Comparison of ENCODE assay signal across 8 cellular contexts in the genomic region with DNA sequence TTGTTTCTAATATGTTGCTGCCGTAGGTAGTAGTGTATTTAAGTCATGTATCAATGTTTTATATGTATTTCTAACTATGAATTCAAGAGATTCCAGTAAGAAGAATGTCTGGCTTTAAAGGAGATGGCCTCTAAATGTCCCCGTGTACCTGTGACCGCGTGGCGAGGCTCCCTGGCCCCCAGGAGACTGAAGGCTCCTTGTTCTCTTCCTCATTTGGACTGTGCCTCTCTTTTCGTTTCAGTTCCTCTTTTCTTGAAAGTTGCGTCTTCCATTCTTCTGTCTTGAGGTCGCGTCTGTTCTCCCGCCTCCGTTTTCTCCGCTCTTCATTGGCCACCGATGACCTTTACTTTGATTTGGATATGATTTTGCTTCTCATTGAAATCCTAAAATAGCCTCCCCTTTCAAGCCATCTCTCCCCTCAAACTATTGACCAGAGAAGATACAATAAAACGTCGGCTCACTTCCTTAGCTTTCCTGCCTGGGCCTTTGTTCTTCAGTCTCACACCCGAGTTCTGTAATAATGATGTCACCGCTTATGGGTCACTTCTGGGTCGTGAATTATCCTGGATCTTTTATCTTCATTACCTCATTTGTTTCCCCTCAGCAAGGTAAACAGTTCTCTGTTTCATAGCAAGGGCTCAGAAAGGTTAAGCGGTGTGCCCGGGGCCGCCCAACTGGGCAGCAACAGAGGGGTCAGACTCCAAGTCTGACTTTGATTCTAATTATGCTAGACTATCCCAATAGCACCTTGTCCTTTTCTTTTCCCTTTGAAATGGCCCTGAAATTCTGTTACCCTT. TPM values are rescaled to one million over a fixed set of nuclear protein-coding genes. Genes with fewer than 3 reads are reported as not detected.
DNase-seq lines count a peak whose midpoint lies in the region; ATAC-seq and TF ChIP-seq lines count a peak whose summit lies in the region.

No MANE protein-coding gene starts in this region.

- TF ChIP-seq EP300 in suprapubic skin (IDR thresholded peaks at IDR 0.05): no peak

- no peaks in the 10 kb centered on the region for H3K9me3 Mint-ChIP-seq in activated naive CD4-positive, alpha-beta T cell treated with anti-CD3 and anti-CD28 coated beads, Interleukin-2, amount 50 U/mL, for 72 hours
- no peaks in the 10 kb centered on the region for H3K9me3 Mint-ChIP-seq in activated naive CD8-positive, alpha-beta T cell (ENCODE audit: low read depth)
- no peaks in the 10 kb centered on the region for H3K9me3 Mint-ChIP-seq in neural progenitor cell

- no peaks in the 10 kb centered on the region for H3K27me3 Mint-ChIP-seq in activated naive CD8-positive, alpha-beta T cell
- H3K27me3 Mint-ChIP-seq in neural progenitor cell (ENCODE audit: insufficient read depth, low read depth): no peaks in the 10 kb centered on the region

- H3K36me3 ChIP-seq in suprapubic skin (peaks cover 97% of the 10 kb centered on the region), neural progenitor cell (peaks cover 3% of the 10 kb centered on the region)

- H4K20me1 ChIP-seq in neural progenitor cell (ENCODE audit: low read depth): peaks cover 3% of the 10 kb centered on the region

- H3K4me1 ChIP-seq in suprapubic skin (no peaks in the 10 kb centered on the region), neural progenitor cell (no peaks in the 10 kb centered on the region)

- H3K9me3 ChIP-seq in suprapubic skin (no peaks in the 10 kb centered on the region), neural progenitor cell (ENCODE audit: low read depth) (no peaks in the 10 kb centered on the region)

- no peaks in the 10 kb centered on the region for H3K79me2 ChIP-seq in neural progenitor cell (ENCODE audit: low read depth)

- no peak for DNase-seq in activated naive CD4-positive, alpha-beta T cell treated with anti-CD3 and anti-CD28 coated beads, Interleukin-2, amount 50 U/mL, for 72 hours (ENCODE audit: low spot score in 2 of 2)
- DNase-seq in activated naive CD4-positive, alpha-beta T cell (lab: John Stamatoyannopoulos, UW): no peak
- DNase-seq in suprapubic skin (ENCODE audit: low spot score in 2 of 2): peak; percentile 16 to 39
- DNase-seq in SW 1271 (lab: John Stamatoyannopoulos, UW): no peak
- no peak for DNase-seq in neural progenitor cell (ENCODE audit: low spot score)
- no peak for DNase-seq in NCI-H2107 (lab: John Stamatoyannopoulos, UW)

- TF ChIP-seq POLR2A in suprapubic skin (IDR thresholded peaks at IDR 0.05): no peak

- no peak for TF ChIP-seq CTCF in suprapubic skin (IDR thresholded peaks at IDR 0.05)
- TF ChIP-seq CTCF in neural progenitor cell (IDR thresholded peaks at IDR 0.05): no peak

- H3F3A ChIP-seq in neural progenitor cell (ENCODE audit: low read depth): no peaks in the 10 kb centered on the region

- 80% methylated on average over 21 of the region's 21 CpGs for WGBS in suprapubic skin

- no peak for ATAC-seq in activated naive CD4-positive, alpha-beta T cell treated with anti-CD3 and anti-CD28 coated beads, Interleukin-2, amount 50 U/mL, for 72 hours
- ATAC-seq in HG03095 (IDR thresholded peaks at IDR 0.05; ENCODE audit: unreplicated experiment): peak; percentile 89

- H3K27me3 ChIP-seq in suprapubic skin: no peaks in the 10 kb centered on the region
- no peaks in the 10 kb centered on the region for H3K27me3 ChIP-seq in neural progenitor cell

- H3K9ac ChIP-seq in neural progenitor cell: no peak overlapping the region

- H3K36me3 Mint-ChIP-seq in activated naive CD4-positive, alpha-beta T cell treated with anti-CD3 and anti-CD28 coated beads, Interleukin-2, amount 50 U/mL, for 72 hours: peaks cover 4 to 12% of the 10 kb centered on the region in 2 donors
- H3K36me3 Mint-ChIP-seq in activated naive CD8-positive, alpha-beta T cell: peaks cover 11% of the 10 kb centered on the region
- H3K36me3 Mint-ChIP-seq in neural progenitor cell: peaks cover 41% of the 10 kb centered on the region

- H3K4me3 ChIP-seq in suprapubic skin: no peak overlapping the region
- no peak overlapping the region for H3K4me3 ChIP-seq in neural progenitor cell

- H3K27ac Mint-ChIP-seq in activated naive CD4-positive, alpha-beta T cell treated with anti-CD3 and anti-CD28 coated beads, Interleukin-2, amount 50 U/mL, for 72 hours: peak overlapping the region; percentile 15 to 16
- H3K27ac Mint-ChIP-seq in activated naive CD8-positive, alpha-beta T cell: peak overlapping the region; percentile 9
- H3K27ac Mint-ChIP-seq in neural progenitor cell: no peak overlapping the region

- H2AFZ ChIP-seq in neural progenitor cell (replicated peaks): no peak overlapping the region

- no peak overlapping the region for H3K4me3 Mint-ChIP-seq in activated naive CD8-positive, alpha-beta T cell
- no peak overlapping the region for H3K4me3 Mint-ChIP-seq in neural progenitor cell

- H3K27ac ChIP-seq in suprapubic skin (no peak overlapping the region), neural progenitor cell (no peak overlapping the region)

- H3K4me2 ChIP-seq in neural progenitor cell: no peak overlapping the region

- no peaks in the 10 kb centered on the region for H3K4me1 Mint-ChIP-seq in activated naive CD8-positive, alpha-beta T cell (ENCODE audit: low read depth)
- no peaks in the 10 kb centered on the region for H3K4me1 Mint-ChIP-seq in neural progenitor cell

RNA-seq across cellular contexts. Expression of a gene that starts 28.7 kb away (rescaled TPM):
- total RNA-seq in activated naive CD4-positive, alpha-beta T cell treated with anti-CD3 and anti-CD28 coated beads, Interleukin-2, amount 50 U/mL, for 72 hours: 10 to 100 TPM; 52.2 to 63.2 TPM
- total RNA-seq in suprapubic skin: 10 to 100 TPM; 57.6 to 92.6 (median 71.5) TPM
- 64.9 and 74.8 TPM in 2 replicates for total RNA-seq in neural progenitor cell (ENCODE audit: low replicate concordance)

Comparison
In these comparisons a context has a peak if more than half of its experiments do, and no peak if none do; other contexts are left out.
1. DNase-seq: peak in suprapubic skin (2 of 2); none in activated naive CD4-positive, alpha-beta T cell treated with anti-CD3 and anti-CD28 coated beads, Interleukin-2, amount 50 U/mL, for 72 hours (0 of 2), activated naive CD4-positive, alpha-beta T cell (0 of 4), SW 1271 (0 of 2), neural progenitor cell (single experiment) and NCI-H2107 (single experiment).